Comparison of ENCODE assay signal across 1 cellular context in the genomic region with DNA sequence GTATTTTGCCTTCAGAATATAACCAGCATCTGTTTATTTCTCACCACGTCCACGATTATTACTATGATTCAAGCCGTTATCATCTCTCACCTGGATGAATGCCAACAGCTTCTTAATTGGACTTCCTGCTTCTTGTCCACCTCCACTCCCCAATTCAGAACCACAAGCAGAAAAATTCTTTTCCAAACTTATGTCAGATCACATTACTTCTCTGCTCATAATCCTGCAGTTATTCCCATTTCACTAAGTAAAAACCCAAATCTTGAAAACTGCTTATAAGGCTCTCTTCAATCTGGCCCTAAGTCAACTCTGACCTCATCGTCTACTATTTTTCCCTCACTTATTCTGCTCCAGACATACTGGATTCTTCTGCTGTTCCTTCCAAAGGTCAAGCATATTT.
TF ChIP-seq lines count a peak whose summit lies in the region.

No MANE protein-coding gene starts in this region.

TF ChIP-seq in neural cell, 6 proteins besides CTCF, POLR2A, EP300 and RAD21 (continued from another document):
- TF ChIP-seq, protein P1, sequence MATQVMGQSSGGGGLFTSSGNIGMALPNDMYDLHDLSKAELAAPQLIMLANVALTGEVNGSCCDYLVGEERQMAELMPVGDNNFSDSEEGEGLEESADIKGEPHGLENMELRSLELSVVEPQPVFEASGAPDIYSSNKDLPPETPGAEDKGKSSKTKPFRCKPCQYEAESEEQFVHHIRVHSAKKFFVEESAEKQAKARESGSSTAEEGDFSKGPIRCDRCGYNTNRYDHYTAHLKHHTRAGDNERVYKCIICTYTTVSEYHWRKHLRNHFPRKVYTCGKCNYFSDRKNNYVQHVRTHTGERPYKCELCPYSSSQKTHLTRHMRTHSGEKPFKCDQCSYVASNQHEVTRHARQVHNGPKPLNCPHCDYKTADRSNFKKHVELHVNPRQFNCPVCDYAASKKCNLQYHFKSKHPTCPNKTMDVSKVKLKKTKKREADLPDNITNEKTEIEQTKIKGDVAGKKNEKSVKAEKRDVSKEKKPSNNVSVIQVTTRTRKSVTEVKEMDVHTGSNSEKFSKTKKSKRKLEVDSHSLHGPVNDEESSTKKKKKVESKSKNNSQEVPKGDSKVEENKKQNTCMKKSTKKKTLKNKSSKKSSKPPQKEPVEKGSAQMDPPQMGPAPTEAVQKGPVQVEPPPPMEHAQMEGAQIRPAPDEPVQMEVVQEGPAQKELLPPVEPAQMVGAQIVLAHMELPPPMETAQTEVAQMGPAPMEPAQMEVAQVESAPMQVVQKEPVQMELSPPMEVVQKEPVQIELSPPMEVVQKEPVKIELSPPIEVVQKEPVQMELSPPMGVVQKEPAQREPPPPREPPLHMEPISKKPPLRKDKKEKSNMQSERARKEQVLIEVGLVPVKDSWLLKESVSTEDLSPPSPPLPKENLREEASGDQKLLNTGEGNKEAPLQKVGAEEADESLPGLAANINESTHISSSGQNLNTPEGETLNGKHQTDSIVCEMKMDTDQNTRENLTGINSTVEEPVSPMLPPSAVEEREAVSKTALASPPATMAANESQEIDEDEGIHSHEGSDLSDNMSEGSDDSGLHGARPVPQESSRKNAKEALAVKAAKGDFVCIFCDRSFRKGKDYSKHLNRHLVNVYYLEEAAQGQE (IDR thresholded peaks at IDR 0.05; ENCODE audit: borderline replicate concordance) = no peak
- TF ChIP-seq MXI1 (conservative IDR thresholded peaks at IDR 0.05; ENCODE audit: poor library complexity, severe bottlenecking) = no peak
- TF ChIP-seq POLR2AphosphoS5 (IDR thresholded peaks at IDR 0.05) = no peak
- TF ChIP-seq TAF1 (IDR thresholded peaks at IDR 0.05; ENCODE audit: low read depth) = no peak
